In genomic region chr5:112396430-112396829, GRCh38 we compare ENCODE assay signal across 36 cellular contexts. TPM values are rescaled to one million over a fixed set of nuclear protein-coding genes. Genes with fewer than 3 reads are reported as not detected.
"Had no signal": no experiment of that assay in that cellular context is flagged by ENCODE, and none has a peak within 500 bp of the region (broad histone marks: within the 10 kb centered on the region; RNA-seq: fewer than 3 reads in every experiment).

No MANE protein-coding gene starts in this region.

- FAIRE-seq: RCC 7860 had no signal

- ATAC-seq: Panc1, Right ventricle myocardium inferior, SK-N-SH treated with all-trans-retinoic acid at 6 μM for 48 hours had no signal

- H3K4me2 ChIP-seq: KMS-11, PC-9 had no signal

- H3K4me1 ChIP-seq: SJCRH30 had no signal

- H3K4me3 ChIP-seq: PC-9, SJCRH30, SK-N-MC had no signal

- H3K27me3 ChIP-seq: SJCRH30 had no signal

- H2AFZ ChIP-seq: PC-9 had no signal

- H3K36me3 ChIP-seq: SJCRH30 had no signal

- DNase-seq: Karpas-422, KBM-7, MM.1S, MV-4-11, NCI-H1092 treated with DMSO at 0.1 percent for 48 hours, NCI-H1105 treated with DMSO at 0.1 percent for 48 hours, NCI-H1417, NCI-H1436, NCI-H146, NCI-H1694, NCI-H187, NCI-H1930, NCI-H2029 treated with DMSO at 0.1 percent for 48 hours, NCI-H2081 treated with DMSO at 0.1 percent for 48 hours, NCI-H2107, NCI-H2171, NCI-H226, NCI-H446 treated with DMSO at 0.1 percent for 48 hours, NCI-H510A, NCI-H524, NCI-H526, NCI-H69, NCI-H748 treated with DMSO at 0.1 percent for 48 hours, NCI-H82, PC-9, SHP77, SIG-M5, SJCRH30 had no signal

- H3K27ac ChIP-seq: KMS-11, PC-9, RWPE1, SJCRH30, SK-N-MC had no signal

- H3K9ac ChIP-seq: KMS-11 had no signal

RNA-seq across cellular contexts. Expression of gene EPB41L4A, which starts 22.6 kb away (rescaled TPM):
- total RNA-seq: LHCN-M2 had no signal
